In the genomic region with DNA sequence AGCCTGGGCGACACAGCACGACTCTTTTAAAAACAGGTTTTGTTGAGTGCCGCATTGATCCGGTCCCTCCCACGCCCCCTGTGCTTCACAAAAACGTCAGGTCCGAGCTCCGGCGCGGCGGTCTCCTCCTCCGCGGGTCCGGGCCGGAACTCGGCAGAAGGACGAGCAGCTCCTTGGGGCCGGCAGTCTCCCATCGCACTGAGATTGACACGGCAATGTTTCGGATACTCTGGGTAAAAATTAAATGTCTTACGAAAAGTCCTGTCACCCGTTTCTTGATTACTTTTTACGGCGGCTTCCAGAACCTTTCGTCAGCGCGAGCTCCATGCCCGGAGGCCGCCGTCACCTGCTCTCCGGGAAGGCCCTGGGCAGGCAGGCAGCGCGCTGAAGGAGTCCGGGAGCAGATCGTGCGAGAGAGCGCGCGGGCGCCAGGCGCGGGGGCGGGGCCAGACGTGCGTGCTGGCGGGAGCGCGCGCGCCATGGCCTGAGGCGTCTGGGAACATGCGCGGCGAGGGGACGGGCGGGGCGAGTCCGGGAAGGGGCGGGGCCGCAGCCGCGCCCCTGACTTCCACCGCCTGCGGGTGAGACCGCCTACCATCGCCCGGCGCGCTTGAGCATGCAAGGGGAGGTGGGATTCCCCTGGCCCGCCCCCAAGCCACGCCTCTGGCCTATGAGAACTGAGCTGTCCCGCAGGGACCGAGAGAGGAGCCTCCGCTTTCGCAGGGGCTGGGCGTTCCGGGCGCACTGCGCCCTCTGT, we compare ENCODE assay signal across 8 cellular contexts. TPM values are rescaled to one million over a fixed set of nuclear protein-coding genes. Genes with fewer than 3 reads are reported as not detected.
DNase-seq lines count a peak whose midpoint lies in the region; ATAC-seq and TF ChIP-seq lines count a peak whose summit lies in the region.

No MANE protein-coding gene starts in this region.

- peak overlapping the region; percentile 96 for H3K27ac Mint-ChIP-seq in WTC11
- H3K27ac Mint-ChIP-seq in immature natural killer cell: peak overlapping the region; percentile 88 to 96 (median 95)

- peak; percentile 96 for TF ChIP-seq POLR2A in GM18951 (IDR thresholded peaks at IDR 0.05; ENCODE audit: extremely low read depth, insufficient read depth, insufficient read length)

- TF ChIP-seq CTCF in WTC11 (IDR thresholded peaks at IDR 0.05) (no peak), cardiac fibroblast (IDR thresholded peaks at IDR 0.05; ENCODE audit: low read depth, low read length) (no peak)

- H3K36me3 Mint-ChIP-seq in WTC11 (peaks cover 5% of the 10 kb centered on the region), immature natural killer cell (no peaks in the 10 kb centered on the region)

- H3K27me3 Mint-ChIP-seq in WTC11 (ENCODE audit: low read depth): no peaks in the 10 kb centered on the region
- peaks cover 0 to 9% (median 3%) of the 10 kb centered on the region in 3 donors for H3K27me3 Mint-ChIP-seq in immature natural killer cell (ENCODE audit: low read depth in 3 of 3)

- peak; percentile 95 for ATAC-seq in HG03175 (IDR thresholded peaks at IDR 0.05; ENCODE audit: unreplicated experiment)
- peak; percentile 97 for ATAC-seq in WTC11

- CTCF ChIA-PET in WTC11 (lab: Charles Lee): interaction anchor here (0.6 to 2.8 kb wide), 115 partner anchors 10 to 751 kb away, joined by 3 to 70 read pairs (median 6); a partner anchor contains a TSS

- POLR2A ChIA-PET in WTC11 (lab: Charles Lee): interaction anchor here (0.5 to 2.1 kb wide), 22 partner anchors 8 to 1231 kb away, joined by 3 to 22 read pairs (median 3); a partner anchor contains a TSS

- H3K4me1 Mint-ChIP-seq in WTC11 (peaks cover 8% of the 10 kb centered on the region; the same call in 1 of the 2 replicates), immature natural killer cell (peaks cover 6 to 8% of the 10 kb centered on the region in 2 donors)

- H3K9me3 Mint-ChIP-seq in WTC11 (no peaks in the 10 kb centered on the region), immature natural killer cell (no peaks in the 10 kb centered on the region)

- DNase-seq in AG08396 (ENCODE audit: low spot score) (peak; percentile 99), NCI-H2227 treated with DMSO at 0.1 percent for 48 hours (lab: John Stamatoyannopoulos, UW) (peak; percentile 97), WTC11 (ENCODE audit: low spot score) (peak; percentile 100), cardiac fibroblast (ENCODE audit: low read depth in 2 of 2) (peak; percentile 100), immature natural killer cell (peak; percentile 99), smooth muscle cell of the brain vasculature (ENCODE audit: low read depth, low spot score) (peak; percentile 99)

- H3K4me3 ChIP-seq in cardiac fibroblast (replicated peaks in 1 of 2; ENCODE audit: low read depth in 2 of 2, low read length in 2 of 2): peak overlapping the region; percentile 57 to 62

- in situ Hi-C loops in GM18951 (cut with MboI; ENCODE audit: low sequenced_read_pairs, unreplicated experiment): no loop called here

- H3K4me3 Mint-ChIP-seq in WTC11 (peak overlapping the region; percentile 87), immature natural killer cell (peak overlapping the region; percentile 87 to 96 (median 94))

TF ChIP-seq in WTC11, 78 proteins besides CTCF, POLR2A, EP300 and RAD21 (continues in another document):
- TF ChIP-seq HMGA2 (CRISPR knock-in tag; IDR thresholded peaks at IDR 0.05): no peak
- TF ChIP-seq, protein P1, sequence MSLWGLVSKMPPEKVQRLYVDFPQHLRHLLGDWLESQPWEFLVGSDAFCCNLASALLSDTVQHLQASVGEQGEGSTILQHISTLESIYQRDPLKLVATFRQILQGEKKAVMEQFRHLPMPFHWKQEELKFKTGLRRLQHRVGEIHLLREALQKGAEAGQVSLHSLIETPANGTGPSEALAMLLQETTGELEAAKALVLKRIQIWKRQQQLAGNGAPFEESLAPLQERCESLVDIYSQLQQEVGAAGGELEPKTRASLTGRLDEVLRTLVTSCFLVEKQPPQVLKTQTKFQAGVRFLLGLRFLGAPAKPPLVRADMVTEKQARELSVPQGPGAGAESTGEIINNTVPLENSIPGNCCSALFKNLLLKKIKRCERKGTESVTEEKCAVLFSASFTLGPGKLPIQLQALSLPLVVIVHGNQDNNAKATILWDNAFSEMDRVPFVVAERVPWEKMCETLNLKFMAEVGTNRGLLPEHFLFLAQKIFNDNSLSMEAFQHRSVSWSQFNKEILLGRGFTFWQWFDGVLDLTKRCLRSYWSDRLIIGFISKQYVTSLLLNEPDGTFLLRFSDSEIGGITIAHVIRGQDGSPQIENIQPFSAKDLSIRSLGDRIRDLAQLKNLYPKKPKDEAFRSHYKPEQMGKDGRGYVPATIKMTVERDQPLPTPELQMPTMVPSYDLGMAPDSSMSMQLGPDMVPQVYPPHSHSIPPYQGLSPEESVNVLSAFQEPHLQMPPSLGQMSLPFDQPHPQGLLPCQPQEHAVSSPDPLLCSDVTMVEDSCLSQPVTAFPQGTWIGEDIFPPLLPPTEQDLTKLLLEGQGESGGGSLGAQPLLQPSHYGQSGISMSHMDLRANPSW (CRISPR knock-in tag; conservative IDR thresholded peaks at IDR 0.05; ENCODE audit: low read depth): no peak
- TF ChIP-seq, protein P2, sequence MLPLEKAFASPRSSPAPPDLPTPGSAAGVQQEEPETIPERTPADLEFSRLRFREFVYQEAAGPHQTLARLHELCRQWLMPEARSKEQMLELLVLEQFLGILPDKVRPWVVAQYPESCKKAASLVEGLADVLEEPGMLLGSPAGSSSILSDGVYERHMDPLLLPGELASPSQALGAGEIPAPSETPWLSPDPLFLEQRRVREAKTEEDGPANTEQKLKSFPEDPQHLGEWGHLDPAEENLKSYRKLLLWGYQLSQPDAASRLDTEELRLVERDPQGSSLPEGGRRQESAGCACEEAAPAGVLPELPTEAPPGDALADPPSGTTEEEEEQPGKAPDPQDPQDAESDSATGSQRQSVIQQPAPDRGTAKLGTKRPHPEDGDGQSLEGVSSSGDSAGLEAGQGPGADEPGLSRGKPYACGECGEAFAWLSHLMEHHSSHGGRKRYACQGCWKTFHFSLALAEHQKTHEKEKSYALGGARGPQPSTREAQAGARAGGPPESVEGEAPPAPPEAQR (CRISPR knock-in tag; IDR thresholded peaks at IDR 0.05): no peak
- TF ChIP-seq JUN (CRISPR knock-in tag; IDR thresholded peaks at IDR 0.05): no peak
- TF ChIP-seq RORB (CRISPR knock-in tag; IDR thresholded peaks at IDR 0.05): no peak
- TF ChIP-seq, protein P3, sequence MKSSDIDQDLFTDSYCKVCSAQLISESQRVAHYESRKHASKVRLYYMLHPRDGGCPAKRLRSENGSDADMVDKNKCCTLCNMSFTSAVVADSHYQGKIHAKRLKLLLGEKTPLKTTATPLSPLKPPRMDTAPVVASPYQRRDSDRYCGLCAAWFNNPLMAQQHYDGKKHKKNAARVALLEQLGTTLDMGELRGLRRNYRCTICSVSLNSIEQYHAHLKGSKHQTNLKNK (CRISPR knock-in tag; IDR thresholded peaks at IDR 0.05): no peak
- no peak for TF ChIP-seq SMAD4 (CRISPR knock-in tag; IDR thresholded peaks at IDR 0.05)
- TF ChIP-seq MYBL2 (CRISPR knock-in tag; IDR thresholded peaks at IDR 0.05): no peak
- TF ChIP-seq, protein P4, sequence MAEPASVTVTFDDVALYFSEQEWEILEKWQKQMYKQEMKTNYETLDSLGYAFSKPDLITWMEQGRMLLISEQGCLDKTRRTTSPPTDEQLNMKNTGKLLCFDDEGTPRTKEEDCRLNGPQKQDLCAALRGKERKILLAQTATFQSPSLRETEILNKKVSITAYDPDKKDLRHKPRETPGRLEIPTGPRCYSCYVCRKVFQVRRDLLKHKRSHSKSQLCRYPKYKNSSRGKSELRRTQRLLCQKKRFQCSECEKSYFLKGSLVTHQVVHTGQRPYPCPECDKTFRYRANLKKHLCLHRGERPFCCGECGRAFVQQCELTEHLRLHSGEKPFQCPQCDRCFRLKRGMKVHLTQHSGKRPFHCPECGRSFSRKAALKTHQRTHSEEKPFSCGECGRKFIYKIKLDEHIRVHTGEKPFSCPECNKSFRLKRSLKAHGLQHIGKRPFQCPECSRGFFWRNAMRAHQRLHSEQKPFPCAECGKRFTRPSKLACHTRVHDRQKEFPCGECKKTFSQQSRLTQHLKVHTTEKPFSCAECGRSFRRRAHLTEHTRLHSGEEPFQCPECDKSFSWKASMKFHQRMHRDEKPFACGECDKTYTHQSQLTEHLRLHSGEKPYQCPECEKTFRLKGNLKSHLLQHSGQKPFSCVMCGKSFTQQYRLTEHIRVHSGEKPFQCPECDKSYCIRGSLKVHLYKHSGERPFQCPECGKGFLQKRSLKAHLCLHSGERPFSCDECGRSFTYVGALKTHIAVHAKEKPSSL (CRISPR knock-in tag; conservative IDR thresholded peaks at IDR 0.05): no peak
- no peak for TF ChIP-seq ZNF423 (CRISPR knock-in tag; IDR thresholded peaks at IDR 0.05)
- TF ChIP-seq ZBTB21 (CRISPR knock-in tag; IDR thresholded peaks at IDR 0.05; ENCODE audit: borderline replicate concordance): 0 out of 2 replicates have a peak, but pooled peaks have one; percentile 63
- TF ChIP-seq, protein P5, sequence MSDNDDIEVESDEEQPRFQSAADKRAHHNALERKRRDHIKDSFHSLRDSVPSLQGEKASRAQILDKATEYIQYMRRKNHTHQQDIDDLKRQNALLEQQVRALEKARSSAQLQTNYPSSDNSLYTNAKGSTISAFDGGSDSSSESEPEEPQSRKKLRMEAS (CRISPR knock-in tag; IDR thresholded peaks at IDR 0.05): peak; percentile 48; the same call in 1 of the 2 replicates
- TF ChIP-seq SMAD3 (CRISPR knock-in tag; IDR thresholded peaks at IDR 0.05; ENCODE audit: borderline replicate concordance): no peak
- TF ChIP-seq, protein P6, sequence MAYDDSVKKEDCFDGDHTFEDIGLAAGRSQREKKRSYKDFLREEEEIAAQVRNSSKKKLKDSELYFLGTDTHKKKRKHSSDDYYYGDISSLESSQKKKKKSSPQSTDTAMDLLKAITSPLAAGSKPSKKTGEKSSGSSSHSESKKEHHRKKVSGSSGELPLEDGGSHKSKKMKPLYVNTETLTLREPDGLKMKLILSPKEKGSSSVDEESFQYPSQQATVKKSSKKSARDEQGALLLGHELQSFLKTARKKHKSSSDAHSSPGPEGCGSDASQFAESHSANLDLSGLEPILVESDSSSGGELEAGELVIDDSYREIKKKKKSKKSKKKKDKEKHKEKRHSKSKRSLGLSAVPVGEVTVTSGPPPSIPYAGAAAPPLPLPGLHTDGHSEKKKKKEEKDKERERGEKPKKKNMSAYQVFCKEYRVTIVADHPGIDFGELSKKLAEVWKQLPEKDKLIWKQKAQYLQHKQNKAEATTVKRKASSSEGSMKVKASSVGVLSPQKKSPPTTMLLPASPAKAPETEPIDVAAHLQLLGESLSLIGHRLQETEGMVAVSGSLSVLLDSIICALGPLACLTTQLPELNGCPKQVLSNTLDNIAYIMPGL (CRISPR knock-in tag; IDR thresholded peaks at IDR 0.05): peak; percentile 97
- TF ChIP-seq NFATC4 (CRISPR knock-in tag; IDR thresholded peaks at IDR 0.05): no peak
- no peak for TF ChIP-seq PRRX2 (CRISPR knock-in tag; IDR thresholded peaks at IDR 0.05)

RNA-seq across cellular contexts. Expression of a gene that starts 11.7 kb away (rescaled TPM):
- total RNA-seq in WTC11 (2021): 0.11 TPM in 1 of 3 replicates, not detected in the others
- not detected for polyA plus RNA-seq in immature natural killer cell

RNA-seq across cellular contexts. Expression of a gene that starts 19.3 kb away (rescaled TPM):
- total RNA-seq in WTC11 (2021): 31.9 to 36.5 TPM (median 34.2 TPM) in 3 replicates
- under 1 TPM; 0.16 to 0.69 (median 0.41) TPM for polyA plus RNA-seq in immature natural killer cell

Comparison
In these comparisons a context has a peak if more than half of its experiments do, and no peak if none do; other contexts are left out.
1. Peak in every context shown above with its lines: DNase-seq, ATAC-seq and H3K4me3 ChIP-seq.